In genomic region chr6:144534123-144534676, GRCh38 we compare ENCODE assay signal across 16 cellular contexts.
DNase-seq lines count a peak whose midpoint lies in the region.
"Had no signal": no experiment of that assay in that cellular context is flagged by ENCODE, and none has a peak within 500 bp of the region (broad histone marks: within the 10 kb centered on the region; RNA-seq: fewer than 3 reads in every experiment).

No MANE protein-coding gene starts in this region.

- peak overlapping the region; percentile 30 for H3K4me3 ChIP-seq in adipocyte (ENCODE audit: low read length)
- H3K4me3 ChIP-seq in subcutaneous abdominal adipose tissue (ENCODE audit: low read depth in 1 of 5, low read length in 5 of 5), result no peak overlapping the region
- H3K4me3 ChIP-seq: SJCRH30 had no signal

- H3K27me3 ChIP-seq in adipocyte (replicated peaks; ENCODE audit: control insufficient read depth, insufficient read depth, low read length) (no peaks in the 10 kb centered on the region), subcutaneous abdominal adipose tissue (ENCODE audit: control insufficient read depth in 5 of 5, insufficient read depth in 4 of 5, low read length in 5 of 5) (no peaks in the 10 kb centered on the region)
- H3K27me3 ChIP-seq: SJCRH30 had no signal

- peak; percentile 0 for DNase-seq in GM04504 (ENCODE audit: low read depth)
- DNase-seq in adipocyte (ENCODE audit: low read depth), result peak; percentile 4
- peak; percentile 45 for DNase-seq in iris pigment epithelial cell (ENCODE audit: low read depth)
- DNase-seq in iPS-NIHi11 (ENCODE audit: low spot score), result no peak
- DNase-seq in stimulated activated CD4-positive, alpha-beta T cell treated with anti-CD3 and anti-CD28 coated beads, Interleukin-2, amount 100 ng/mL, for 24 hours, result no peak
- no peak for DNase-seq in NCI-H1417 (lab: John Stamatoyannopoulos, UW)
- DNase-seq: HCEC 1CT; NCI-H146; NCI-H2227 treated with DMSO at 0.1 percent for 48 hours; NCI-H526; NK-92 treated with Interleukin-12 subunit alpha and Interleukin-12 subunit beta, amount 100 ng/mL, for 24 hours; OCI-M1; RPMI8226; SJCRH30 had no signal

- peak overlapping the region; percentile 32 for H3K27ac ChIP-seq in subcutaneous abdominal adipose tissue (ENCODE audit: low read depth, low read length)
- H3K27ac ChIP-seq: C4-2B, SJCRH30 had no signal

- H3K9me3 ChIP-seq in adipocyte (ENCODE audit: control insufficient read depth, low read length) (no peaks in the 10 kb centered on the region), subcutaneous abdominal adipose tissue (ENCODE audit: control insufficient read depth in 5 of 5, low read length in 5 of 5) (no peaks in the 10 kb centered on the region)
- H3K9me3 ChIP-seq: SJCRH30 had no signal

- H3K9ac ChIP-seq in adipocyte (ENCODE audit: low read length), result no peak overlapping the region
- no peak overlapping the region for H3K9ac ChIP-seq in subcutaneous abdominal adipose tissue (ENCODE audit: low read length in 5 of 5)

- H3K4me1 ChIP-seq in adipocyte (ENCODE audit: control insufficient read depth, insufficient read depth, low read length) (peaks cover 14% of the 10 kb centered on the region), subcutaneous abdominal adipose tissue (ENCODE audit: control insufficient read depth in 5 of 5, insufficient read depth in 5 of 5, low read length in 5 of 5) (peaks cover 0 to 14% (median 12%) of the 10 kb centered on the region in 5 donors)
- H3K4me1 ChIP-seq: SJCRH30 had no signal

- peaks cover 44% of the 10 kb centered on the region for H3K36me3 ChIP-seq in adipocyte (ENCODE audit: control insufficient read depth, insufficient read depth, low read length, severe bottlenecking)
- H3K36me3 ChIP-seq in subcutaneous abdominal adipose tissue (ENCODE audit: control insufficient read depth in 5 of 5, insufficient read depth in 5 of 5, low read length in 5 of 5), result peaks cover 30 to 48% (median 41%) of the 10 kb centered on the region in 5 donors

Comparison
In these comparisons a context has a peak if more than half of its experiments do, and no peak if none do; other contexts are left out.
1. DNase-seq: peak in GM04504 (single experiment), adipocyte (single experiment) and iris pigment epithelial cell (single experiment); none in iPS-NIHi11 (single experiment), stimulated activated CD4-positive, alpha-beta T cell treated with anti-CD3 and anti-CD28 coated beads, Interleukin-2, amount 100 ng/mL, for 24 hours (0 of 2) and NCI-H1417 (0 of 3).